ENCODE assay signal across 25 cellular contexts in genomic region chr12:70550180-70550577, GRCh38.
"Had no signal": no experiment of that assay in that cellular context is flagged by ENCODE, and none has a peak within 500 bp of the region (broad histone marks: within the 10 kb centered on the region; RNA-seq: fewer than 3 reads in every experiment).

No MANE protein-coding gene starts in this region.

- H3K4me3 ChIP-seq: adrenal gland, ascending aorta, body of pancreas, Peyer's patch had no signal

- FAIRE-seq: bronchial epithelial cell had no signal

- H3K4me1 ChIP-seq: adrenal gland, ascending aorta, body of pancreas, Peyer's patch had no signal

- ATAC-seq: activated CD4-positive, alpha-beta T cell treated with anti-CD3 and anti-CD28 coated beads for 36 hours; activated CD8-positive, alpha-beta T cell treated with anti-CD3 and anti-CD28 coated beads for 36 hours; activated T-cell treated with anti-CD3 and anti-CD28 coated beads, Interleukin-2, amount 50 U/mL, for 72 hours; body of pancreas; T-helper 17 cell had no signal

- H3K27ac ChIP-seq: adrenal gland, body of pancreas, Peyer's patch, RWPE1, WERI-Rb-1 had no signal

- DNase-seq: activated CD4-positive, alpha-beta T cell treated with anti-CD3 and anti-CD28 coated beads for 36 hours; activated CD4-positive, alpha-beta T cell treated with anti-CD3 and anti-CD28 coated beads, Interleukin-2, amount 50 U/mL, for 1 hour; activated CD8-positive, alpha-beta memory T cell treated with anti-CD3 and anti-CD28 coated beads, Interleukin-2, amount 50 U/mL, for 4 hours; activated CD8-positive, alpha-beta T cell treated with anti-CD3 and anti-CD28 coated beads for 36 hours; activated naive CD4-positive, alpha-beta T cell treated with anti-CD3 and anti-CD28 coated beads, Interleukin-2, amount 50 U/mL, for 16 hours; activated naive CD8-positive, alpha-beta T cell treated with anti-CD3 and anti-CD28 coated beads, Interleukin-2, amount 10 ng/mL, durations not matched to agents 7 days and 5 days; activated T-cell treated with anti-CD3 and anti-CD28 coated beads, Interleukin-2, amount 50 U/mL, for 72 hours; adrenal gland; body of pancreas; Karpas-422; MM.1S; NCI-H1105 treated with DMSO at 0.1 percent for 48 hours; NCI-H146; NCI-H187 treated with DMSO at 0.1 percent for 48 hours; NCI-H2081 treated with DMSO at 0.1 percent for 48 hours; NCI-H446; NCI-H524; Peyer's patch; SIG-M5; T-helper 17 cell; T1000; WERI-Rb-1 had no signal

- H3K27me3 ChIP-seq: adrenal gland, ascending aorta, body of pancreas, Peyer's patch had no signal

- H3K9me3 ChIP-seq: adrenal gland, ascending aorta, body of pancreas, Peyer's patch had no signal

- H3K36me3 ChIP-seq: adrenal gland, ascending aorta, WERI-Rb-1 had no signal
